ENCODE assay signal across 16 cellular contexts in the genomic region with DNA sequence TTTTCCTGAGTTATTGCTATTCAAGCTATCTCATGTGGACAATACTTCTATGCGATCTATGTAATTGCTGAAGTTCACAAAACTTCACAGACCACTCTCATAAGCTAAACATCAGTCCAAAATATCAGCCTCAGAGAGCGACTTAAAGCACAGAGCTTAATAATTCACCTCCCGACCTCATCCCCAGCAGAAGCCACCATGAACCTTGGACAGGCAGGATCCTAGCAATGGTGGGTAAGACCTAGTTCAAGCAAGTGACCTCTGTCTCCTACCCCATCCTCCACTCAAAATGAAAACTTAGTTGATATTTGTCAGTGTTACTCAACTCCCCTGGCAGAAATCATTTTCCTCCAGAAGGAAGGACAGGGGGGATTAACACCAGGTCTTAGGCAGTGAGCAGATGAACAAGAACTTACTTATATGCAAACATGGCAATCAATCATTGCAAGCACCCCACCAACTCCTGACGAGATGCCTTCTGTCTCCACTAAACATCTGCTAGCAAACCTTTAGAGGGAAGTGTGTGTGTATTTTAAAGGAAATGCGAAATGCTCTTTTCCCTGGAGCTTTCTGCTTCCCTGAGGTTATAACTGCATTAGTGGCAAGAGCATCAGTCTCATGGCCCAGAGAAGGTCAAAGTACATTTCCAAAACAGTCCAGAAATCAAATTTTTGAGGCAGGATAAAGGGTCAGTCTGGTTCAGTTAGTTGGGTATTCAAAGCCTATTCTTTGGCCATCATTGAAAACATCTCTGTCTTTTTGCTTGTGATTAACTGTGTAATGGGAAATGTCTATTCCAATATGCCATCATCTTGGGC.
DNase-seq lines count a peak whose midpoint lies in the region; TF ChIP-seq lines count a peak whose summit lies in the region.
"Had no signal": no experiment of that assay in that cellular context is flagged by ENCODE, and none has a peak within 500 bp of the region (broad histone marks: within the 10 kb centered on the region; RNA-seq: fewer than 3 reads in every experiment).

No MANE protein-coding gene starts in this region.

- no peak overlapping the region for H3K9ac ChIP-seq in mucosa of rectum (ENCODE audit: low read depth in 1 of 2, low read length in 2 of 2)
- H3K9ac ChIP-seq: KMS-11 had no signal

- CTCF ChIA-PET in CD4-positive, alpha-beta memory T cell (lab: Charles Lee; ENCODE audit: partially characterized antibody) = no interaction called here
- CTCF ChIA-PET in GM10248 (lab: Yijun Ruan, JAX) = interaction anchor here (0.8 to 1.8 kb wide), 4 partner anchors 9 to 16 kb away, joined by 3 to 4 read pairs (median 4); no protein-coding TSS in a partner anchor

- H3K27me3 Mint-ChIP-seq in CD4-positive, alpha-beta memory T cell = no peaks in the 10 kb centered on the region

- H3K27ac ChIP-seq in CD4-positive, alpha-beta memory T cell (ENCODE audit: low read depth, low read length) = no peak overlapping the region
- H3K27ac ChIP-seq in caudate nucleus (ENCODE audit: low read depth, low read length) (peak overlapping the region; percentile 36), mucosa of rectum (ENCODE audit: low read depth in 2 of 2, low read length in 2 of 2) (peak overlapping the region; percentile 29 to 44)
- H3K27ac ChIP-seq: HL-60, KMS-11, PC-9 had no signal

- H3K4me3 Mint-ChIP-seq in CD4-positive, alpha-beta memory T cell = no peak overlapping the region

- H3K4me1 Mint-ChIP-seq in CD4-positive, alpha-beta memory T cell = peaks cover 18 to 34% (median 21%) of the 10 kb centered on the region in 4 donors

- no peaks in the 10 kb centered on the region for H3K9me3 ChIP-seq in CD4-positive, alpha-beta memory T cell (ENCODE audit: control insufficient read depth in 1 of 2, low read length in 2 of 2)
- no peaks in the 10 kb centered on the region for H3K9me3 ChIP-seq in mucosa of rectum (ENCODE audit: control insufficient read depth in 2 of 2, low read length in 2 of 2)
- H3K9me3 ChIP-seq: MG63 had no signal

- H3K36me3 ChIP-seq in CD4-positive, alpha-beta memory T cell (ENCODE audit: insufficient read depth, low read length) = no peaks in the 10 kb centered on the region
- H3K36me3 ChIP-seq in mucosa of rectum (ENCODE audit: control insufficient read depth in 2 of 2, insufficient read depth in 2 of 2, low read length in 2 of 2) = peaks cover 4% of the 10 kb centered on the region in 2 donors
- H3K36me3 ChIP-seq: MG63 had no signal

- peaks cover 29% of the 10 kb centered on the region for H3K4me1 ChIP-seq in CD4-positive, alpha-beta memory T cell (ENCODE audit: insufficient read depth, low read length)
- H3K4me1 ChIP-seq in mucosa of rectum (ENCODE audit: control insufficient read depth in 2 of 2, insufficient read depth in 2 of 2, low read length in 2 of 2) = peaks cover 17 to 44% of the 10 kb centered on the region in 2 donors

- no peak for DNase-seq in CD4-positive, alpha-beta memory T cell
- DNase-seq in NCI-H524 treated with DMSO at 0.1 percent for 48 hours (lab: John Stamatoyannopoulos, UW) (peak; percentile 43), caudate nucleus (lab: John Stamatoyannopoulos, UW) (no peak), NCI-H526 treated with DMSO at 0.1 percent for 48 hours (lab: John Stamatoyannopoulos, UW) (no peak), DMS153 treated with DMSO at 0.1 percent for 48 hours (lab: John Stamatoyannopoulos, UW; ENCODE audit: unreplicated experiment) (no peak), GM10248 (ENCODE audit: extremely low spot score) (no peak), Ammon's horn (ENCODE audit: low spot score) (no peak)
- DNase-seq: EL; MG63; NCI-H1105 treated with DMSO at 0.1 percent for 48 hours; NCI-H187; NK-92 treated with Interleukin-12 subunit alpha and Interleukin-12 subunit beta, amount 100 ng/mL, for 24 hours; PC-9 had no signal

- peak overlapping the region in 4 of 7 donors; percentile 18 to 61 (median 38) for H3K27ac Mint-ChIP-seq in CD4-positive, alpha-beta memory T cell

- TF ChIP-seq CTCF in GM10248 (IDR thresholded peaks at IDR 0.05; ENCODE audit: control extremely low read depth, extremely low read depth, low read depth, missing control alignments) = no peak

- intact Hi-C loops in CD4-positive, alpha-beta memory T cell (cut with micrococcal nuclease) = no loop called here

- POLR2A ChIA-PET in CD4-positive, alpha-beta memory T cell (lab: Charles Lee; ENCODE audit: partially characterized antibody) = no interaction called here
- POLR2A ChIA-PET in GM10248 (lab: Yijun Ruan, JAX) = no interaction called here

- no peaks in the 10 kb centered on the region for H3K27me3 ChIP-seq in CD4-positive, alpha-beta memory T cell (ENCODE audit: insufficient read depth, low read length)
- no peaks in the 10 kb centered on the region for H3K27me3 ChIP-seq in mucosa of rectum (ENCODE audit: control insufficient read depth in 2 of 2, insufficient read depth in 2 of 2, low read length in 2 of 2)
- H3K27me3 ChIP-seq: MG63 had no signal

- no peaks in the 10 kb centered on the region for H3K9me3 Mint-ChIP-seq in CD4-positive, alpha-beta memory T cell

- no peak overlapping the region for H3K4me3 ChIP-seq in CD4-positive, alpha-beta memory T cell (ENCODE audit: low read length in 2 of 2)
- no peak overlapping the region for H3K4me3 ChIP-seq in mucosa of rectum (ENCODE audit: low read length in 2 of 2)
- H3K4me3 ChIP-seq: MG63, PC-9 had no signal

- H3K36me3 Mint-ChIP-seq in CD4-positive, alpha-beta memory T cell = no peaks in the 10 kb centered on the region
